In the genomic region with DNA sequence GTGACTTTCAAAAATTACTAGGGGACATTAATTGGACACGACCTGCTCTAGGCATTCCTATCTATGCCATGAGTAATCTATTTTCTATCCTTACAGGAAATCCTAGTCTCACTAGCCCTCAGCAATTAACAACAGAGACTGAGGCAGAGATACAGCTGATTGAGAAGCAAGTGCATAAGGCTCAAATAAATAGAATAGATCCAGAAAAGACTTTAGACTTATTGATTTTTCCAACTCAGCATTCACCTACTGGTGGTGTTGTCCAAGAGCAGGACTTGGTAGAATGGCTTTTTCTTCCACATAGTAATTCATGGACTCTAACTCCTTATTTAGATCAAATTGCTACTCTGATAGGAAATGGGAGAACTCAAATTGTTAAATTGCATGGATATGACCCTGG, we compare ENCODE assay signal across 7 cellular contexts.
"Had no signal": no experiment of that assay in that cellular context is flagged by ENCODE, and none has a peak within 500 bp of the region (broad histone marks: within the 10 kb centered on the region; RNA-seq: fewer than 3 reads in every experiment).

No MANE protein-coding gene starts in this region.

- FAIRE-seq: G401.6, GM12891, GM12892, GM18507, GM19239 had no signal

- DNase-seq: GDM1, GF-D8 had no signal
